9 cellular contexts compared by ENCODE assay signal in the genomic region with DNA sequence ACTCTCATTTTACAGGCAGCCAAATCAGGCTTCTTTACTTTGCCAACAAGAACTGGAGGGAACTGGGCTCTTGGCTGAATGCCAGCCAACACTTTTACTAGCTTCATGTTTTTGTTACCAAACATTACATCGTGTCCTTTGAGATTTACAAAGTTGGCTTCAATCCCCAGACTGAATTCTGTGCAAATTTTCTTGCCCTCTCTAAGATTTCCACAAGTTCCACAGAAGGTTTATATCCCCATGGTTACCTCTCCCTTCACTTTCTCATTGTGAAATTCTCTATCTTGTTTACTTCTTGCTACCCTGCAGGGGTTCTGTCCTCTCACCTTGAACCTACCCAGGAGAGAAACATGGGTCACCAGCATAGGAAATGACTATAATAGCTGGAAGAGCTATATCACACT. TPM values are rescaled to one million over a fixed set of nuclear protein-coding genes. Genes with fewer than 3 reads are reported as not detected.
DNase-seq lines count a peak whose midpoint lies in the region; ATAC-seq, FAIRE-seq and TF ChIP-seq lines count a peak whose summit lies in the region.
"Had no signal": no experiment of that assay in that cellular context is flagged by ENCODE, and none has a peak within 500 bp of the region (broad histone marks: within the 10 kb centered on the region; RNA-seq: fewer than 3 reads in every experiment).

No MANE protein-coding gene starts in this region.

- TF ChIP-seq POLR2A in stomach (IDR thresholded peaks at IDR 0.05), result no peak

- no peaks in the 10 kb centered on the region for H3K36me3 ChIP-seq in kidney (ENCODE audit: control insufficient read depth in 1 of 2, insufficient read depth in 2 of 2, low read length in 2 of 2)
- H3K36me3 ChIP-seq in stomach, result no peaks in the 10 kb centered on the region
- no peaks in the 10 kb centered on the region for H3K36me3 ChIP-seq in OCI-LY7 (ENCODE audit: insufficient read depth, low read length)

- no peaks in the 10 kb centered on the region for H3K27me3 ChIP-seq in stomach

- in situ Hi-C loops in astrocyte of the spinal cord (cut with HindIII; ENCODE audit: low sequenced_read_pairs), result no loop called here

- DNase-seq in astrocyte of the spinal cord (ENCODE audit: low read depth, low spot score), result peak; percentile 56
- DNase-seq in kidney, result peak; percentile 75
- peak; percentile 80 for DNase-seq in stomach
- no peak for DNase-seq in NCI-H2227 (lab: John Stamatoyannopoulos, UW; ENCODE audit: unreplicated experiment)
- no peak for DNase-seq in OCI-LY7 (ENCODE audit: low spot score)

- H3K27ac ChIP-seq in kidney (ENCODE audit: low read depth in 2 of 2, low read length in 2 of 2), result no peak overlapping the region
- peak overlapping the region in 4 of 5 donors; percentile 38 to 72 (median 62) for H3K27ac ChIP-seq in stomach
- H3K27ac ChIP-seq in OCI-LY7 (ENCODE audit: low read depth, low read length, poor library complexity, severe bottlenecking), result no peak overlapping the region
- H3K27ac ChIP-seq: skin epidermis had no signal

- CTCF ChIA-PET in OCI-LY7 (lab: Charles Lee; ENCODE audit: unreplicated experiment), result no interaction called here

- BruUV-seq in OCI-LY7 (replicated peaks; lab: Mats Ljungman, UMichigan), result no TSS peak

- no peaks in the 10 kb centered on the region for H3K4me1 ChIP-seq in kidney (ENCODE audit: control insufficient read depth in 1 of 2, insufficient read depth in 1 of 2, low read depth in 1 of 2, low read length in 2 of 2)
- H3K4me1 ChIP-seq in stomach, result peaks cover 5 to 36% (median 25%) of the 10 kb centered on the region in 4 donors
- H3K4me1 ChIP-seq in OCI-LY7 (ENCODE audit: insufficient read depth, low read length, poor library complexity, severe bottlenecking), result no peaks in the 10 kb centered on the region

- POLR2A ChIA-PET in OCI-LY7 (lab: Charles Lee), result no interaction called here

- H3K9me3 ChIP-seq in kidney (ENCODE audit: control insufficient read depth in 1 of 2, low read length in 2 of 2), result no peaks in the 10 kb centered on the region
- no peaks in the 10 kb centered on the region for H3K9me3 ChIP-seq in stomach
- no peaks in the 10 kb centered on the region for H3K9me3 ChIP-seq in OCI-LY7 (ENCODE audit: low read length)

- FAIRE-seq in kidney (lab: Jason Lieb, UNC), result peak; percentile 30

- intact Hi-C loops in kidney (cut with DNase I), result no loop called here
- intact Hi-C loops in stomach (cut with DNase I; ENCODE audit: low total_unique reads), result no loop called here
- intact Hi-C loops in OCI-LY7 (cut with micrococcal nuclease; ENCODE audit: unreplicated experiment), result no loop called here

- ATAC-seq in GM19397 (IDR thresholded peaks at IDR 0.05; ENCODE audit: unreplicated experiment), result no peak
- ATAC-seq in HG03139 (IDR thresholded peaks at IDR 0.05; ENCODE audit: unreplicated experiment), result no peak

- H4K20me1 ChIP-seq in OCI-LY7 (ENCODE audit: insufficient read depth, low read length), result no peaks in the 10 kb centered on the region

- TF ChIP-seq EP300 in Ishikawa (IDR thresholded peaks at IDR 0.05; ENCODE audit: borderline replicate concordance), result no peak
- TF ChIP-seq EP300 in stomach (IDR thresholded peaks at IDR 0.05), result no peak

- TF ChIP-seq CTCF in astrocyte of the spinal cord (IDR thresholded peaks at IDR 0.05; ENCODE audit: low read depth, low read length) (no peak), kidney (IDR thresholded peaks at IDR 0.05; ENCODE audit: borderline replicate concordance, extremely low read depth, insufficient read depth) (no peak), stomach (IDR thresholded peaks at IDR 0.05) (no peak), OCI-LY7 (conservative IDR thresholded peaks at IDR 0.05; ENCODE audit: low read length) (no peak)

- H3K9ac ChIP-seq in kidney (ENCODE audit: low read length in 2 of 2), result no peak overlapping the region

- H3K4me2 ChIP-seq in OCI-LY7 (ENCODE audit: low read length), result no peak overlapping the region

- TF ChIP-seq RAD21 in Ishikawa (IDR thresholded peaks at IDR 0.05; ENCODE audit: low read depth), result no peak

- H3K4me3 ChIP-seq in astrocyte of the spinal cord (ENCODE audit: low read depth, low read length) (no peak overlapping the region), kidney (ENCODE audit: low read length in 2 of 2) (no peak overlapping the region), stomach (no peak overlapping the region), OCI-LY7 (ENCODE audit: low read depth, low read length, poor library complexity, severe bottlenecking) (no peak overlapping the region)
- H3K4me3 ChIP-seq: skin epidermis had no signal

- no peaks in the 10 kb centered on the region for H3K9me2 ChIP-seq in OCI-LY7 (ENCODE audit: insufficient read depth, low read length)

- H2AFZ ChIP-seq in OCI-LY7 (ENCODE audit: low read length), result no peak overlapping the region

- no peaks in the 10 kb centered on the region for H3K79me2 ChIP-seq in OCI-LY7 (ENCODE audit: insufficient read depth, low read depth, low read length)

- WGBS in stomach, 5 donors, result 0 to 2% (median 0%) methylated on average over 1 of the region's 1 CpG

TF ChIP-seq in Ishikawa, 13 proteins besides CTCF, POLR2A, EP300 and RAD21:
- TF ChIP-seq TEAD4 (IDR thresholded peaks at IDR 0.05), result no peak
- peak; percentile 65 for TF ChIP-seq NFIC (IDR thresholded peaks at IDR 0.05)
- TF ChIP-seq, protein P1, sequence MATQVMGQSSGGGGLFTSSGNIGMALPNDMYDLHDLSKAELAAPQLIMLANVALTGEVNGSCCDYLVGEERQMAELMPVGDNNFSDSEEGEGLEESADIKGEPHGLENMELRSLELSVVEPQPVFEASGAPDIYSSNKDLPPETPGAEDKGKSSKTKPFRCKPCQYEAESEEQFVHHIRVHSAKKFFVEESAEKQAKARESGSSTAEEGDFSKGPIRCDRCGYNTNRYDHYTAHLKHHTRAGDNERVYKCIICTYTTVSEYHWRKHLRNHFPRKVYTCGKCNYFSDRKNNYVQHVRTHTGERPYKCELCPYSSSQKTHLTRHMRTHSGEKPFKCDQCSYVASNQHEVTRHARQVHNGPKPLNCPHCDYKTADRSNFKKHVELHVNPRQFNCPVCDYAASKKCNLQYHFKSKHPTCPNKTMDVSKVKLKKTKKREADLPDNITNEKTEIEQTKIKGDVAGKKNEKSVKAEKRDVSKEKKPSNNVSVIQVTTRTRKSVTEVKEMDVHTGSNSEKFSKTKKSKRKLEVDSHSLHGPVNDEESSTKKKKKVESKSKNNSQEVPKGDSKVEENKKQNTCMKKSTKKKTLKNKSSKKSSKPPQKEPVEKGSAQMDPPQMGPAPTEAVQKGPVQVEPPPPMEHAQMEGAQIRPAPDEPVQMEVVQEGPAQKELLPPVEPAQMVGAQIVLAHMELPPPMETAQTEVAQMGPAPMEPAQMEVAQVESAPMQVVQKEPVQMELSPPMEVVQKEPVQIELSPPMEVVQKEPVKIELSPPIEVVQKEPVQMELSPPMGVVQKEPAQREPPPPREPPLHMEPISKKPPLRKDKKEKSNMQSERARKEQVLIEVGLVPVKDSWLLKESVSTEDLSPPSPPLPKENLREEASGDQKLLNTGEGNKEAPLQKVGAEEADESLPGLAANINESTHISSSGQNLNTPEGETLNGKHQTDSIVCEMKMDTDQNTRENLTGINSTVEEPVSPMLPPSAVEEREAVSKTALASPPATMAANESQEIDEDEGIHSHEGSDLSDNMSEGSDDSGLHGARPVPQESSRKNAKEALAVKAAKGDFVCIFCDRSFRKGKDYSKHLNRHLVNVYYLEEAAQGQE (IDR thresholded peaks at IDR 0.05; ENCODE audit: low read depth), result no peak

RNA-seq across cellular contexts. Expression of a gene that starts 37.6 kb away (rescaled TPM):
- total RNA-seq in kidney (107 TPM), stomach (10 to 100 TPM in 4 of 5 donors, 1 to 10 TPM in 1; 5.8 to 66.5 (median 21.6) TPM), OCI-LY7 (2022) (14.6 and 17.0 TPM in 2 replicates)
- polyA plus RNA-seq in kidney (ENCODE audit: insufficient read depth, low read depth, low replicate concordance) (9.4 TPM), stomach (1 to 10 TPM; 4.1 to 5.4 (median 5.0) TPM)
- 25.0 and 30.5 TPM in 2 replicates for total RNA-seq in OCI-LY7 (2014; rRNA removed; shearing (Covaris generic))

Comparison
In these comparisons a context has a peak if more than half of its experiments do, and no peak if none do; other contexts are left out.
1. DNase-seq: peak in astrocyte of the spinal cord (single experiment), kidney (single experiment) and stomach (single experiment); none in NCI-H2227 (single experiment) and OCI-LY7 (single experiment).
2. H3K27ac ChIP-seq: peak in stomach (4 of 5); none in kidney (0 of 2) and OCI-LY7 (single experiment).